32 cellular contexts compared by ENCODE assay signal in genomic region chr20:51377132-51377531, GRCh38.
"Had no signal": no experiment of that assay in that cellular context is flagged by ENCODE, and none has a peak within 500 bp of the region (broad histone marks: within the 10 kb centered on the region; RNA-seq: fewer than 3 reads in every experiment).

No MANE protein-coding gene starts in this region.

- H3K4me1 Mint-ChIP-seq: activated CD4-positive, alpha-beta T cell treated with anti-CD3 and anti-CD28 coated beads for 36 hours; activated naive CD4-positive, alpha-beta T cell treated with anti-CD3 and anti-CD28 coated beads, Interleukin-2, amount 50 U/mL, for 24 hours had no signal

- ATAC-seq: activated CD4-positive, alpha-beta T cell treated with anti-CD3 and anti-CD28 coated beads for 36 hours; activated CD8-positive, alpha-beta memory T cell treated with anti-CD3 and anti-CD28 coated beads, Interleukin-2, amount 10 ng/mL, durations not matched to agents 7 days and 5 days; activated CD8-positive, alpha-beta T cell treated with anti-CD3 and anti-CD28 coated beads, Interleukin-2, amount 10 ng/mL, durations not matched to agents 7 days and 5 days; activated naive CD8-positive, alpha-beta T cell treated with anti-CD3 and anti-CD28 coated beads, Interleukin-2, amount 50 U/mL, for 24 hours; body of pancreas; esophagus mucosa had no signal

- H3K27ac ChIP-seq: adrenal gland, body of pancreas, coronary artery, dorsolateral prefrontal cortex had no signal

- H3K36me3 ChIP-seq: adrenal gland had no signal

- H3K27ac Mint-ChIP-seq: activated CD4-positive, alpha-beta memory T cell treated with anti-CD3 and anti-CD28 coated beads for 36 hours; activated CD4-positive, alpha-beta T cell treated with anti-CD3 and anti-CD28 coated beads for 36 hours; activated CD4-positive, alpha-beta T cell treated with anti-CD3 and anti-CD28 coated beads, Interleukin-2, amount 10 ng/mL, durations not matched to agents 24 days and 14 days; activated CD8-positive, alpha-beta memory T cell treated with anti-CD3 and anti-CD28 coated beads, Interleukin-2, amount 10 ng/mL, durations not matched to agents 7 days and 5 days; activated naive CD4-positive, alpha-beta T cell treated with anti-CD3 and anti-CD28 coated beads for 36 hours; activated naive CD4-positive, alpha-beta T cell treated with anti-CD3 and anti-CD28 coated beads, Interleukin-2, amount 50 U/mL, for 24 hours; activated naive CD8-positive, alpha-beta T cell treated with anti-CD3 and anti-CD28 coated beads for 36 hours; activated naive CD8-positive, alpha-beta T cell treated with anti-CD3 and anti-CD28 coated beads, Interleukin-2, amount 50 U/mL, for 24 hours; activated T-helper 1 cell treated with anti-CD3 and anti-CD28 coated beads, Interleukin-12 subunit alpha, Interleukin-12 subunit beta, Interleukin-2, Interleukin-4 antibody, amounts not matched to agents 30 ng/mL and 10 ng/mL and 1 ng/mL, durations not matched to agents 14 hours and 24 hours and 36 hours; activated T-helper 2 cell treated with anti-CD3 and anti-CD28 coated beads, Interferon-gamma antibody, Interleukin-2, Interleukin-4, amounts not matched to agents 10 μg/mL and 5 μg/mL and 100 μg/mL, durations not matched to agents 14 hours and 24 hours and 36 hours; dendritic cell treated with granulocyte-macrophage colony-stimulating factor and Interleukin-4, amounts not matched to agents 40 ng/mL and 50 ng/mL, for 4 days; endodermal cell had no signal

- H3K4me3 Mint-ChIP-seq: activated CD4-positive, alpha-beta memory T cell treated with anti-CD3 and anti-CD28 coated beads for 36 hours; activated CD4-positive, alpha-beta T cell treated with anti-CD3 and anti-CD28 coated beads for 36 hours; activated CD4-positive, alpha-beta T cell treated with anti-CD3 and anti-CD28 coated beads, Interleukin-2, amount 10 ng/mL, durations not matched to agents 24 days and 14 days; activated CD8-positive, alpha-beta memory T cell treated with anti-CD3 and anti-CD28 coated beads, Interleukin-2, amount 10 ng/mL, durations not matched to agents 7 days and 5 days; activated CD8-positive, alpha-beta T cell treated with anti-CD3 and anti-CD28 coated beads, Interleukin-2, amount 10 ng/mL, durations not matched to agents 7 days and 5 days; activated naive CD4-positive, alpha-beta T cell treated with anti-CD3 and anti-CD28 coated beads for 36 hours; activated naive CD4-positive, alpha-beta T cell treated with anti-CD3 and anti-CD28 coated beads, Interleukin-2, amount 50 U/mL, for 24 hours; activated naive CD8-positive, alpha-beta T cell treated with anti-CD3 and anti-CD28 coated beads for 36 hours; activated naive CD8-positive, alpha-beta T cell treated with anti-CD3 and anti-CD28 coated beads, Interleukin-2, amount 50 U/mL, for 24 hours; activated T-helper 1 cell treated with anti-CD3 and anti-CD28 coated beads, Interleukin-12 subunit alpha, Interleukin-12 subunit beta, Interleukin-2, Interleukin-4 antibody, amounts not matched to agents 30 ng/mL and 10 ng/mL and 1 ng/mL, durations not matched to agents 14 hours and 24 hours and 36 hours; dendritic cell treated with granulocyte-macrophage colony-stimulating factor and Interleukin-4, amounts not matched to agents 40 ng/mL and 50 ng/mL, for 4 days; endodermal cell had no signal

- H3K4me1 ChIP-seq: adrenal gland had no signal

- H3K9me3 Mint-ChIP-seq: activated CD4-positive, alpha-beta memory T cell treated with anti-CD3 and anti-CD28 coated beads for 36 hours; activated CD4-positive, alpha-beta T cell treated with anti-CD3 and anti-CD28 coated beads, Interleukin-2, amount 10 ng/mL, durations not matched to agents 24 days and 14 days; activated naive CD4-positive, alpha-beta T cell treated with anti-CD3 and anti-CD28 coated beads for 36 hours; activated naive CD4-positive, alpha-beta T cell treated with anti-CD3 and anti-CD28 coated beads, Interleukin-2, amount 50 U/mL, for 24 hours; activated naive CD8-positive, alpha-beta T cell treated with anti-CD3 and anti-CD28 coated beads for 36 hours; activated naive CD8-positive, alpha-beta T cell treated with anti-CD3 and anti-CD28 coated beads, Interleukin-2, amount 50 U/mL, for 24 hours; activated T-helper 1 cell treated with anti-CD3 and anti-CD28 coated beads, Interleukin-12 subunit alpha, Interleukin-12 subunit beta, Interleukin-2, Interleukin-4 antibody, amounts not matched to agents 30 ng/mL and 10 ng/mL and 1 ng/mL, durations not matched to agents 14 hours and 24 hours and 36 hours; activated T-helper 2 cell treated with anti-CD3 and anti-CD28 coated beads, Interferon-gamma antibody, Interleukin-2, Interleukin-4, amounts not matched to agents 10 μg/mL and 5 μg/mL and 100 μg/mL, durations not matched to agents 14 hours and 24 hours and 36 hours; dendritic cell treated with granulocyte-macrophage colony-stimulating factor and Interleukin-4, amounts not matched to agents 40 ng/mL and 50 ng/mL, for 4 days; endodermal cell had no signal

- H3K4me3 ChIP-seq: adrenal gland, body of pancreas, coronary artery, dorsolateral prefrontal cortex had no signal

- H3K27me3 Mint-ChIP-seq: activated CD4-positive, alpha-beta memory T cell treated with anti-CD3 and anti-CD28 coated beads for 36 hours; activated CD4-positive, alpha-beta T cell treated with anti-CD3 and anti-CD28 coated beads for 36 hours; activated CD4-positive, alpha-beta T cell treated with anti-CD3 and anti-CD28 coated beads, Interleukin-2, amount 10 ng/mL, durations not matched to agents 24 days and 14 days; activated CD8-positive, alpha-beta memory T cell treated with anti-CD3 and anti-CD28 coated beads, Interleukin-2, amount 10 ng/mL, durations not matched to agents 7 days and 5 days; activated naive CD4-positive, alpha-beta T cell treated with anti-CD3 and anti-CD28 coated beads, Interleukin-2, amount 50 U/mL, for 24 hours; activated naive CD8-positive, alpha-beta T cell treated with anti-CD3 and anti-CD28 coated beads for 36 hours; activated naive CD8-positive, alpha-beta T cell treated with anti-CD3 and anti-CD28 coated beads, Interleukin-2, amount 50 U/mL, for 24 hours had no signal

- H3K27me3 ChIP-seq: adrenal gland, body of pancreas had no signal

- H3K9me3 ChIP-seq: adrenal gland, body of pancreas had no signal

- DNase-seq: activated CD4-positive, alpha-beta memory T cell treated with anti-CD3 and anti-CD28 coated beads for 36 hours; activated CD4-positive, alpha-beta T cell treated with anti-CD3 and anti-CD28 coated beads for 36 hours; activated CD4-positive, alpha-beta T cell treated with anti-CD3 and anti-CD28 coated beads, Interleukin-2, amount 10 ng/mL, durations not matched to agents 24 days and 14 days; activated CD4-positive, CD25-positive, alpha-beta regulatory T cell; activated CD4-positive, CD25-positive, alpha-beta regulatory T cell treated with anti-CD3 and anti-CD28 coated beads, Interleukin-2, amount 50 U/mL, for 72 hours; activated CD8-positive, alpha-beta memory T cell treated with anti-CD3 and anti-CD28 coated beads, Interleukin-2, amount 10 ng/mL, durations not matched to agents 7 days and 5 days; activated CD8-positive, alpha-beta memory T cell treated with anti-CD3 and anti-CD28 coated beads, Interleukin-2, amount 50 U/mL, for 4 hours; activated CD8-positive, alpha-beta T cell treated with anti-CD3 and anti-CD28 coated beads, Interleukin-2, amount 10 ng/mL, durations not matched to agents 7 days and 5 days; activated effector memory CD4-positive, alpha-beta T cell treated with anti-CD3 and anti-CD28 coated beads, Interleukin-2, amount 50 U/mL, for 16 hours; activated naive CD4-positive, alpha-beta T cell treated with anti-CD3 and anti-CD28 coated beads for 36 hours; activated naive CD8-positive, alpha-beta T cell treated with anti-CD3 and anti-CD28 coated beads for 36 hours; activated naive CD8-positive, alpha-beta T cell treated with anti-CD3 and anti-CD28 coated beads, Interleukin-2, amount 50 U/mL, for 24 hours; activated T-cell treated with anti-CD3 and anti-CD28 coated beads, Interleukin-2, amount 50 U/mL, for 1 hour; activated T-cell treated with anti-CD3 and anti-CD28 coated beads, Interleukin-2, amount 50 U/mL, for 48 hours; adrenal gland; anterior cingulate cortex; body of pancreas; central memory CD4-positive, alpha-beta T cell; cerebellar nuclear complex; dorsolateral prefrontal cortex; effector memory CD4-positive, alpha-beta T cell; endodermal cell; foreskin fibroblast; head of caudate nucleus; T-helper 1 cell; T-helper 2 cell had no signal
